ENCODE assay signal across 14 cellular contexts in genomic region chr7:36034020-36034419, GRCh38.
DNase-seq lines count a peak whose midpoint lies in the region; ATAC-seq, FAIRE-seq and TF ChIP-seq lines count a peak whose summit lies in the region.
"Had no signal": no experiment of that assay in that cellular context is flagged by ENCODE, and none has a peak within 500 bp of the region (broad histone marks: within the 10 kb centered on the region; RNA-seq: fewer than 3 reads in every experiment).

No MANE protein-coding gene starts in this region.

- H3K9me3 Mint-ChIP-seq in CD8-positive, alpha-beta memory T cell: no peaks in the 10 kb centered on the region

- no peaks in the 10 kb centered on the region for H3K36me3 ChIP-seq in keratinocyte (ENCODE audit: control insufficient read depth in 2 of 2, extremely low read depth in 1 of 2, insufficient read depth in 2 of 2, low read length in 2 of 2)
- no peaks in the 10 kb centered on the region for H3K36me3 ChIP-seq in CD8-positive, alpha-beta memory T cell (ENCODE audit: insufficient read depth, low read length)
- H3K36me3 ChIP-seq: left ventricle myocardium inferior had no signal

- dilution Hi-C loops in keratinocyte (cut with MboI; ENCODE audit: extremely low pct_ligation_motif_present, low sequenced_read_pairs): no loop called here

- TF ChIP-seq CTCF in AG10803 (conservative IDR thresholded peaks at IDR 0.05; ENCODE audit: low read length) (no peak), keratinocyte (optimal IDR thresholded peaks at IDR 0.05 in 1 of 3, IDR thresholded peaks at IDR 0.05 in 1 of 3, conservative IDR thresholded peaks at IDR 0.05 in 1 of 3; ENCODE audit: extremely low read depth in 1 of 3, insufficient read depth in 2 of 3, low read length in 3 of 3) (no peak)

- intact Hi-C loops in Right ventricle myocardium inferior (cut with DNase I): loop anchor here (5.0 kb wide), 1 partner anchor 48 kb away; no protein-coding TSS in a partner anchor

- CTCF ChIA-PET in CD8-positive, alpha-beta memory T cell (lab: Charles Lee): no interaction called here
- CTCF ChIA-PET in HEK293T (lab: Yijun Ruan, JAX): no interaction called here

- no peaks in the 10 kb centered on the region for H3K9me1 ChIP-seq in keratinocyte (ENCODE audit: control insufficient read depth, extremely low read depth, insufficient read depth, low read length)

- no peak overlapping the region for H3K27ac ChIP-seq in keratinocyte (ENCODE audit: control insufficient read depth, insufficient read depth, low read length)
- H3K27ac ChIP-seq in CD8-positive, alpha-beta memory T cell (ENCODE audit: low read depth, low read length): no peak overlapping the region
- H3K27ac ChIP-seq: left ventricle myocardium inferior had no signal

- no peaks in the 10 kb centered on the region for H3K79me2 ChIP-seq in keratinocyte (ENCODE audit: control insufficient read depth, insufficient read depth, low read length)

- no peaks in the 10 kb centered on the region for H4K20me1 ChIP-seq in keratinocyte (ENCODE audit: control insufficient read depth, extremely low read depth, insufficient read depth, low read length)

- no peaks in the 10 kb centered on the region for H3K4me1 Mint-ChIP-seq in CD8-positive, alpha-beta memory T cell
- H3K4me1 Mint-ChIP-seq: naive B cell had no signal

- no peaks in the 10 kb centered on the region for H3K27me3 ChIP-seq in keratinocyte (ENCODE audit: control insufficient read depth, extremely low read depth, insufficient read depth, low read length)
- no peaks in the 10 kb centered on the region for H3K27me3 ChIP-seq in CD8-positive, alpha-beta memory T cell (ENCODE audit: insufficient read depth, low read length, poor library complexity, severe bottlenecking)

- no peaks in the 10 kb centered on the region for H3K36me3 Mint-ChIP-seq in CD8-positive, alpha-beta memory T cell
- H3K36me3 Mint-ChIP-seq: naive B cell had no signal

- no peak for ATAC-seq in Right ventricle myocardium inferior

- no peak overlapping the region for H3K4me3 Mint-ChIP-seq in CD8-positive, alpha-beta memory T cell
- H3K4me3 Mint-ChIP-seq: naive B cell had no signal

- H3K9me3 ChIP-seq in keratinocyte (ENCODE audit: control insufficient read depth, low read depth, low read length): no peaks in the 10 kb centered on the region
- no peaks in the 10 kb centered on the region for H3K9me3 ChIP-seq in CD8-positive, alpha-beta memory T cell (ENCODE audit: low read length)
- H3K9me3 ChIP-seq: left ventricle myocardium inferior had no signal

- H3K27me3 Mint-ChIP-seq in CD8-positive, alpha-beta memory T cell: peaks cover 13 to 45% of the 10 kb centered on the region in 2 donors

- peak; percentile 96 for FAIRE-seq in keratinocyte (lab: Jason Lieb, UNC)

- H3K9ac ChIP-seq in keratinocyte (ENCODE audit: control insufficient read depth, extremely low read depth, insufficient read depth, low read length): no peak overlapping the region

- H3K4me2 ChIP-seq in keratinocyte (ENCODE audit: control insufficient read depth, extremely low read depth, insufficient read depth, low read depth, low read length): no peak overlapping the region

- peaks cover 38% of the 10 kb centered on the region for H3K4me1 ChIP-seq in keratinocyte (ENCODE audit: control insufficient read depth, extremely low read depth, insufficient read depth, low read length)
- no peaks in the 10 kb centered on the region for H3K4me1 ChIP-seq in CD8-positive, alpha-beta memory T cell (ENCODE audit: insufficient read depth, low read length)

- no peak overlapping the region for H3K4me3 ChIP-seq in AG10803 (ENCODE audit: low read length)
- no peak overlapping the region for H3K4me3 ChIP-seq in keratinocyte (ENCODE audit: control insufficient read depth in 2 of 3, extremely low read depth in 1 of 3, insufficient read depth in 2 of 3, low read depth in 1 of 3, low read length in 3 of 3)
- no peak overlapping the region for H3K4me3 ChIP-seq in CD8-positive, alpha-beta memory T cell (ENCODE audit: low read length)
- H3K4me3 ChIP-seq: left ventricle myocardium inferior had no signal

- no peak overlapping the region for H2AFZ ChIP-seq in keratinocyte (ENCODE audit: control insufficient read depth, low read length)

- H3K27ac Mint-ChIP-seq in CD8-positive, alpha-beta memory T cell: no peak overlapping the region
- H3K27ac Mint-ChIP-seq: naive B cell had no signal

- POLR2A ChIA-PET in CD8-positive, alpha-beta memory T cell (lab: Charles Lee): no interaction called here
- POLR2A ChIA-PET in HEK293T (lab: Yijun Ruan, JAX): no interaction called here

- DNase-seq in AG10803 (ENCODE audit: low read depth) (peak; percentile 76), HS-5 (ENCODE audit: low read depth) (peak; percentile 76), T1000 (lab: John Stamatoyannopoulos, UW) (peak; percentile 57), keratinocyte (ENCODE audit: low read depth, low spot score) (peak; percentile 77), DMS153 treated with DMSO at 0.1 percent for 48 hours (lab: John Stamatoyannopoulos, UW; ENCODE audit: unreplicated experiment) (no peak), Right ventricle myocardium inferior (ENCODE audit: missing footprints) (no peak), HEK293T (ENCODE audit: extremely low spot score) (no peak)
- DNase-seq in CD8-positive, alpha-beta memory T cell: no peak
- DNase-seq: activated effector memory CD4-positive, alpha-beta T cell treated with anti-CD3 and anti-CD28 coated beads, Interleukin-2, amount 50 U/mL, for 16 hours; left ventricle myocardium inferior; naive B cell; NCI-H2029 treated with DMSO at 0.1 percent for 48 hours; NCI-H526; posterior cingulate gyrus had no signal

TF ChIP-seq in HEK293T, 16 proteins besides CTCF, POLR2A, EP300 and RAD21:
- no peak for TF ChIP-seq PKNOX1 (IDR thresholded peaks at IDR 0.05)
- no peak for TF ChIP-seq ARNT (IDR thresholded peaks at IDR 0.05)
- TF ChIP-seq NFRKB (IDR thresholded peaks at IDR 0.05): no peak
- no peak for TF ChIP-seq TARDBP (IDR thresholded peaks at IDR 0.05)
- TF ChIP-seq FOXK2 (IDR thresholded peaks at IDR 0.05): no peak
- no peak for TF ChIP-seq CTBP1 (IDR thresholded peaks at IDR 0.05; ENCODE audit: borderline replicate concordance)
- TF ChIP-seq FOXM1 (IDR thresholded peaks at IDR 0.05; ENCODE audit: borderline replicate concordance): no peak
- TF ChIP-seq ELF4 (IDR thresholded peaks at IDR 0.05): no peak
- no peak for TF ChIP-seq ZNF384 (IDR thresholded peaks at IDR 0.05)
- TF ChIP-seq L3MBTL2 (conservative IDR thresholded peaks at IDR 0.05): no peak
- TF ChIP-seq HDGF (IDR thresholded peaks at IDR 0.05; ENCODE audit: borderline replicate concordance): no peak
- no peak for TF ChIP-seq BHLHE40 (IDR thresholded peaks at IDR 0.05; ENCODE audit: borderline replicate concordance)
- TF ChIP-seq FOXA1 (IDR thresholded peaks at IDR 0.05): no peak
- TF ChIP-seq SP1 (IDR thresholded peaks at IDR 0.05): no peak
- TF ChIP-seq LEF1 (IDR thresholded peaks at IDR 0.05; ENCODE audit: borderline replicate concordance): no peak
- TF ChIP-seq SUZ12 (IDR thresholded peaks at IDR 0.05): no peak

Comparison
In these comparisons a context has a peak if more than half of its experiments do, and no peak if none do; other contexts are left out.
1. DNase-seq: peak in AG10803 (single experiment), HS-5 (single experiment), T1000 (single experiment) and keratinocyte (single experiment); none in DMS153 treated with DMSO at 0.1 percent for 48 hours (single experiment), CD8-positive, alpha-beta memory T cell (0 of 5), Right ventricle myocardium inferior (single experiment) and HEK293T (single experiment).